Comparison of ENCODE assay signal across 17 cellular contexts in genomic region chr11:75155570-75156422, GRCh38. TPM values are rescaled to one million over a fixed set of nuclear protein-coding genes. Genes with fewer than 3 reads are reported as not detected.
DNase-seq lines count a peak whose midpoint lies in the region; ATAC-seq and TF ChIP-seq lines count a peak whose summit lies in the region.
"Had no signal": no experiment of that assay in that cellular context is flagged by ENCODE, and none has a peak within 500 bp of the region (broad histone marks: within the 10 kb centered on the region; RNA-seq: fewer than 3 reads in every experiment).

No MANE protein-coding gene starts in this region.

- peaks cover 75% of the 10 kb centered on the region for H3K4me1 ChIP-seq in mucosa of descending colon (ENCODE audit: low read depth)

- H3K36me3 ChIP-seq in mucosa of descending colon (ENCODE audit: low read depth), result no peaks in the 10 kb centered on the region

- DNase-seq in RPMI7951 (ENCODE audit: low read depth) (peak; percentile 8), fibroblast of pulmonary artery (ENCODE audit: low read depth) (peak; percentile 56), mucosa of descending colon (peak in 1 of 3 donors; percentile 59)
- DNase-seq: activated CD8-positive, alpha-beta T cell treated with anti-CD3 and anti-CD28 coated beads, Interleukin-2, amount 10 ng/mL, durations not matched to agents 7 days and 5 days; CD4-positive, alpha-beta T cell; effector memory CD8-positive, alpha-beta T cell; foreskin fibroblast; KBM-7; midbrain; NCI-H1417 treated with DMSO at 0.1 percent for 48 hours; NCI-H345 had no signal

- intact Hi-C loops in mucosa of descending colon (cut with DNase I, micrococcal nuclease), result no loop called here

- ATAC-seq in mucosa of descending colon, result peak; percentile 42
- no peak for ATAC-seq in activated CD4-positive, CD25-positive, alpha-beta regulatory T cell treated with anti-CD3 and anti-CD28 coated beads, Interleukin-2, amount 50 U/mL, for 24 hours
- no peak for ATAC-seq in HG02763 (IDR thresholded peaks at IDR 0.05; ENCODE audit: unreplicated experiment)
- no peak for ATAC-seq in GM19455 (IDR thresholded peaks at IDR 0.05; ENCODE audit: unreplicated experiment)
- no peak for ATAC-seq in HG03571 (IDR thresholded peaks at IDR 0.05; ENCODE audit: unreplicated experiment)
- ATAC-seq: activated CD8-positive, alpha-beta T cell treated with anti-CD3 and anti-CD28 coated beads, Interleukin-2, amount 10 ng/mL, durations not matched to agents 7 days and 5 days; effector memory CD8-positive, alpha-beta T cell had no signal

- H3K4me3 ChIP-seq in fibroblast of pulmonary artery (replicated peaks; ENCODE audit: low read depth, low read length) (no peak overlapping the region), mucosa of descending colon (no peak overlapping the region)

- no peaks in the 10 kb centered on the region for H3K9me3 ChIP-seq in mucosa of descending colon

- no peak for TF ChIP-seq CTCF in fibroblast of pulmonary artery (IDR thresholded peaks at IDR 0.05; ENCODE audit: low read length, missing control alignments)
- TF ChIP-seq CTCF in mucosa of descending colon (IDR thresholded peaks at IDR 0.05), result no peak

RNA-seq across cellular contexts. Expression of gene SLCO2B1, which starts 4.9 kb away (rescaled TPM):
- 0.39 and 0.60 TPM in 2 replicates for total RNA-seq in RPMI7951 (2014; rRNA removed; shearing (Covaris generic))
- 10 to 100 TPM; 65.6 to 93.0 (median 73.1) TPM for total RNA-seq in mucosa of descending colon
- total RNA-seq: activated CD8-positive, alpha-beta T cell treated with anti-CD3 and anti-CD28 coated beads, Interleukin-2, amount 10 ng/mL, durations not matched to agents 7 days and 5 days; CD4-positive, alpha-beta T cell had no signal

RNA-seq across cellular contexts. Expression of gene OR2AT4, which starts 59.1 kb away (rescaled TPM):
- total RNA-seq in RPMI7951 (2014; rRNA removed; shearing (Covaris generic)), result not detected in 2 replicates
- not detected for total RNA-seq in mucosa of descending colon
- total RNA-seq: activated CD8-positive, alpha-beta T cell treated with anti-CD3 and anti-CD28 coated beads, Interleukin-2, amount 10 ng/mL, durations not matched to agents 7 days and 5 days; astrocyte; CD4-positive, alpha-beta T cell; osteoblast had no signal

Comparison
In these comparisons a context has a peak if more than half of its experiments do, and no peak if none do; other contexts are left out.
1. RNA of gene SLCO2B1, which starts 4.9 kb away (total RNA-seq): 65.6 to 93.0 TPM in mucosa of descending colon; 0.39 to 0.60 TPM in RPMI7951; every median in the first group is over 10 times any median in the second.